9 cellular contexts compared by ENCODE assay signal in genomic region chr13:33728271-33729037, GRCh38.
A peak's percentile ranks its signal among the peaks of the same experiment; 100 is the strongest.
DNase-seq lines count a peak whose midpoint lies in the region; ATAC-seq, FAIRE-seq and TF ChIP-seq lines count a peak whose summit lies in the region.
"Had no signal": no experiment of that assay in that cellular context is flagged by ENCODE, and none has a peak within 500 bp of the region (broad histone marks: within the 10 kb centered on the region; RNA-seq: fewer than 3 reads in every experiment).

No MANE protein-coding gene starts in this region.

- H3K9me3 ChIP-seq in left lung (no peaks in the 10 kb centered on the region), WERI-Rb-1 (ENCODE audit: severe bottlenecking) (no peaks in the 10 kb centered on the region)
- no peaks in the 10 kb centered on the region for H3K9me3 ChIP-seq in effector memory CD4-positive, alpha-beta T cell (ENCODE audit: control insufficient read depth, low read length)
- H3K9me3 ChIP-seq: SJSA1 had no signal

- ATAC-seq in GM19025 (IDR thresholded peaks at IDR 0.05; ENCODE audit: low read depth, unreplicated experiment) (peak; percentile 83), HG02885 (IDR thresholded peaks at IDR 0.05; ENCODE audit: poor library complexity, unreplicated experiment) (peak; percentile 87), left lung (peak; percentile 5)
- ATAC-seq in stimulated activated naive CD8-positive, alpha-beta T cell treated with anti-CD3 and anti-CD28 coated beads, Interleukin-15, Interleukin-2, amounts not matched to agents 100 U/mL and 50 U/mL, for 24 hours: no peak

- TF ChIP-seq CTCF in left lung (IDR thresholded peaks at IDR 0.05): no peak
- TF ChIP-seq CTCF in WERI-Rb-1 (IDR thresholded peaks at IDR 0.05; ENCODE audit: low read depth, low read length): no peak

- no peak overlapping the region for H3K4me3 ChIP-seq in left lung
- H3K4me3 ChIP-seq in effector memory CD4-positive, alpha-beta T cell (ENCODE audit: insufficient read depth, low read depth, low read length, poor library complexity, severe bottlenecking): no peak overlapping the region
- no peak overlapping the region for H3K4me3 ChIP-seq in WERI-Rb-1 (ENCODE audit: low read depth, low read length)
- H3K4me3 ChIP-seq: SJSA1 had no signal

- H3K27ac ChIP-seq in left lung: peak overlapping the region; percentile 31 to 79
- H3K27ac ChIP-seq in effector memory CD4-positive, alpha-beta T cell (ENCODE audit: insufficient read depth, low read length, poor library complexity, severe bottlenecking): no peak overlapping the region
- no peak overlapping the region for H3K27ac ChIP-seq in WERI-Rb-1
- H3K27ac ChIP-seq: SJSA1 had no signal

- intact Hi-C loops in left lung (cut with DNase I): no loop called here

- H3K27me3 ChIP-seq in left lung: no peaks in the 10 kb centered on the region
- no peaks in the 10 kb centered on the region for H3K27me3 ChIP-seq in effector memory CD4-positive, alpha-beta T cell (replicated peaks; ENCODE audit: control insufficient read depth, insufficient read depth, low read length, poor library complexity, severe bottlenecking)
- no peaks in the 10 kb centered on the region for H3K27me3 ChIP-seq in WERI-Rb-1 (ENCODE audit: insufficient read depth, low read depth, severe bottlenecking)
- H3K27me3 ChIP-seq: SJSA1 had no signal

- H3K36me3 ChIP-seq in left lung (no peaks in the 10 kb centered on the region), WERI-Rb-1 (no peaks in the 10 kb centered on the region)
- no peaks in the 10 kb centered on the region for H3K36me3 ChIP-seq in effector memory CD4-positive, alpha-beta T cell (ENCODE audit: control insufficient read depth, insufficient read depth, low read length)
- H3K36me3 ChIP-seq: SJSA1 had no signal

- no peak for FAIRE-seq in RCC 7860 (lab: Jason Lieb, UNC)

- DNase-seq in RCC 7860 (ENCODE audit: low spot score) (peak; percentile 30), left lung (peak in 1 of 2 donors; percentile 41), NCI-H128 (lab: John Stamatoyannopoulos, UW; ENCODE audit: unreplicated experiment) (no peak), WERI-Rb-1 (no peak)
- no peak for DNase-seq in effector memory CD4-positive, alpha-beta T cell
- no peak for DNase-seq in stimulated activated naive CD8-positive, alpha-beta T cell treated with anti-CD3 and anti-CD28 coated beads, Interleukin-15, Interleukin-2, amounts not matched to agents 100 U/mL and 50 U/mL, for 24 hours

- H3K4me1 ChIP-seq in left lung: peaks cover 2 to 60% of the 10 kb centered on the region in 2 donors
- no peaks in the 10 kb centered on the region for H3K4me1 ChIP-seq in effector memory CD4-positive, alpha-beta T cell (ENCODE audit: control insufficient read depth, insufficient read depth, low read length, poor library complexity, severe bottlenecking)
- H3K4me1 ChIP-seq: SJSA1 had no signal

Comparison
In these comparisons a context has a peak if more than half of its experiments do, and no peak if none do; other contexts are left out.
1. H3K27ac ChIP-seq: peak in left lung (2 of 2); none in effector memory CD4-positive, alpha-beta T cell (single experiment) and WERI-Rb-1 (single experiment).